9 cellular contexts compared by ENCODE assay signal in genomic region chr4:85779165-85779564, GRCh38.
DNase-seq lines count a peak whose midpoint lies in the region; ATAC-seq and TF ChIP-seq lines count a peak whose summit lies in the region.
"Had no signal": no experiment of that assay in that cellular context is flagged by ENCODE, and none has a peak within 500 bp of the region (broad histone marks: within the 10 kb centered on the region; RNA-seq: fewer than 3 reads in every experiment).

No MANE protein-coding gene starts in this region.

- H3K36me3 ChIP-seq in BJ (ENCODE audit: control insufficient read depth, insufficient read depth, low read length) (no peaks in the 10 kb centered on the region), brain microvascular endothelial cell (replicated peaks) (no peaks in the 10 kb centered on the region), muscle layer of duodenum (ENCODE audit: control insufficient read depth in 1 of 2, insufficient read depth in 2 of 2, low read length in 2 of 2) (no peaks in the 10 kb centered on the region)

- no peak for TF ChIP-seq CTCF in BJ (IDR thresholded peaks at IDR 0.05; ENCODE audit: insufficient read depth, low read depth, low read length)
- TF ChIP-seq CTCF in brain microvascular endothelial cell (IDR thresholded peaks at IDR 0.05; ENCODE audit: low read depth, low read length, missing control alignments) = no peak

- POLR2A ChIA-PET in BJ (lab: Charles Lee) = interaction anchor here (0.6 to 1.3 kb wide), 3 partner anchors 44 to 785 kb away, joined by 3 to 9 read pairs (median 6); no protein-coding TSS in a partner anchor

- H3K27me3 ChIP-seq in BJ (ENCODE audit: control insufficient read depth, insufficient read depth, low read length) (no peaks in the 10 kb centered on the region), brain microvascular endothelial cell (replicated peaks) (no peaks in the 10 kb centered on the region), muscle layer of duodenum (ENCODE audit: low read depth, low read length) (no peaks in the 10 kb centered on the region)

- DNase-seq in BJ (ENCODE audit: low read depth) = no peak
- peak; percentile 64 for DNase-seq in brain microvascular endothelial cell
- no peak for DNase-seq in NOMO-1 treated with DMSO at 0.1 percent for 48 hours (lab: John Stamatoyannopoulos, UW; ENCODE audit: unreplicated experiment)
- no peak for DNase-seq in hepatic stellate cell (ENCODE audit: low spot score)
- no peak for DNase-seq in A172 (ENCODE audit: low spot score)
- no peak for DNase-seq in NCI-H2107 treated with DMSO at 0.1 percent for 48 hours (lab: John Stamatoyannopoulos, UW; ENCODE audit: unreplicated experiment)

- H3K27ac ChIP-seq in brain microvascular endothelial cell (peak overlapping the region; percentile 96), muscle layer of duodenum (ENCODE audit: low read length) (peak overlapping the region; percentile 82)

- in situ Hi-C loops in brain microvascular endothelial cell (cut with HindIII; ENCODE audit: low pct_ligation_motif_present, low sequenced_read_pairs) = no loop called here

- CTCF ChIA-PET in BJ (lab: Yijun Ruan, JAX) = interaction anchor here (0.7 to 2.2 kb wide), 9 partner anchors 8 to 339 kb away, joined by 3 to 13 read pairs (median 4); partner anchors contain the start of gene ARHGAP24

- H3K4me3 ChIP-seq in BJ (ENCODE audit: low read depth, low read length) = peak overlapping the region; percentile 45
- peak overlapping the region; percentile 60 for H3K4me3 ChIP-seq in brain microvascular endothelial cell (ENCODE audit: low read depth, low read length)
- peak overlapping the region; percentile 58 to 64 for H3K4me3 ChIP-seq in muscle layer of duodenum (ENCODE audit: low read depth in 1 of 2, low read length in 2 of 2)

- peak; percentile 34 for ATAC-seq in HG02943 (IDR thresholded peaks at IDR 0.05; ENCODE audit: low read depth, unreplicated experiment)
- ATAC-seq: activated CD4-positive, CD25-positive, alpha-beta regulatory T cell treated with anti-CD3 and anti-CD28 coated beads, Interleukin-2, amount 50 U/mL, for 24 hours had no signal

- peaks cover 0 to 8% of the 10 kb centered on the region in 2 donors for H3K4me1 ChIP-seq in muscle layer of duodenum (ENCODE audit: control insufficient read depth in 1 of 2, insufficient read depth in 2 of 2, low read length in 2 of 2)

- H3K9me3 ChIP-seq in muscle layer of duodenum (ENCODE audit: control insufficient read depth in 1 of 2, low read length in 2 of 2) = no peaks in the 10 kb centered on the region
